ENCODE assay signal across 25 cellular contexts in genomic region chr9:2029666-2030170, GRCh38. TPM values are rescaled to one million over a fixed set of nuclear protein-coding genes. Genes with fewer than 3 reads are reported as not detected.
DNase-seq lines count a peak whose midpoint lies in the region; ATAC-seq and TF ChIP-seq lines count a peak whose summit lies in the region.
"Had no signal": no experiment of that assay in that cellular context is flagged by ENCODE, and none has a peak within 500 bp of the region (broad histone marks: within the 10 kb centered on the region; RNA-seq: fewer than 3 reads in every experiment).

No MANE protein-coding gene starts in this region.

- POLR2A ChIA-PET in CD8-positive, alpha-beta memory T cell (lab: Charles Lee) = no interaction called here

- peak overlapping the region in 2 of 4 donors; percentile 20 to 43 for H3K4me3 Mint-ChIP-seq in CD4-positive, CD25-positive, alpha-beta regulatory T cell
- peak overlapping the region in 3 of 7 donors; percentile 13 to 49 (median 30) for H3K4me3 Mint-ChIP-seq in CD8-positive, alpha-beta memory T cell
- H3K4me3 Mint-ChIP-seq in T-helper 17 cell (no peak overlapping the region), glutamatergic neuron (ENCODE audit: unreplicated experiment) (no peak overlapping the region)
- H3K4me3 Mint-ChIP-seq: activated T-cell treated with anti-CD3 and anti-CD28 coated beads, Interleukin-2, amount 50 U/mL, for 24 hours had no signal

- H3K4me1 ChIP-seq in CD4-positive, CD25-positive, alpha-beta regulatory T cell (ENCODE audit: control insufficient read depth, insufficient read depth, low read length, poor library complexity, severe bottlenecking) = peaks cover 44% of the 10 kb centered on the region
- H3K4me1 ChIP-seq in CD8-positive, alpha-beta memory T cell (ENCODE audit: insufficient read depth, low read length) = peaks cover 51% of the 10 kb centered on the region
- peaks cover 21 to 79% (median 72%) of the 10 kb centered on the region in 6 donors for H3K4me1 ChIP-seq in spleen
- H3K4me1 ChIP-seq: colonic mucosa, foreskin keratinocyte had no signal

- CTCF ChIA-PET in CD8-positive, alpha-beta memory T cell (lab: Charles Lee) = interaction anchor here (0.8 kb wide), 1 partner anchor 12 kb away, joined by 3 read pairs; no protein-coding TSS in a partner anchor

- intact Hi-C loops in spleen (cut with DNase I; ENCODE audit: low total_unique reads) = no loop called here

- H3K4me3 ChIP-seq in CD4-positive, CD25-positive, alpha-beta regulatory T cell (ENCODE audit: low read depth, low read length) = no peak overlapping the region
- H3K4me3 ChIP-seq in CD8-positive, alpha-beta memory T cell (ENCODE audit: low read length) = no peak overlapping the region
- no peak overlapping the region for H3K4me3 ChIP-seq in spleen
- H3K4me3 ChIP-seq: colonic mucosa, thoracic aorta, uterus had no signal

- WGBS in spleen, 5 donors = 79 to 95% (median 81%) methylated on average over 2 of the region's 2 CpGs

- ATAC-seq in CD4-positive, CD25-positive, alpha-beta regulatory T cell (ENCODE audit: low read depth in 2 of 2) = no peak
- ATAC-seq in T-helper 17 cell = no peak
- ATAC-seq: foreskin keratinocyte, left cardiac atrium had no signal

- no peaks in the 10 kb centered on the region for H3K9me3 ChIP-seq in CD4-positive, CD25-positive, alpha-beta regulatory T cell (ENCODE audit: control insufficient read depth in 2 of 2, low read length in 2 of 2)
- H3K9me3 ChIP-seq in CD8-positive, alpha-beta memory T cell (ENCODE audit: low read length) = no peaks in the 10 kb centered on the region
- H3K9me3 ChIP-seq in T-helper 17 cell (ENCODE audit: control insufficient read depth, low read length, poor library complexity, severe bottlenecking) = no peaks in the 10 kb centered on the region
- no peaks in the 10 kb centered on the region for H3K9me3 ChIP-seq in spleen
- H3K9me3 ChIP-seq: colonic mucosa, thoracic aorta, uterus had no signal

- H3K9me3 Mint-ChIP-seq in CD4-positive, CD25-positive, alpha-beta regulatory T cell = no peaks in the 10 kb centered on the region
- no peaks in the 10 kb centered on the region for H3K9me3 Mint-ChIP-seq in CD8-positive, alpha-beta memory T cell
- H3K9me3 Mint-ChIP-seq in glutamatergic neuron (ENCODE audit: unreplicated experiment) = no peaks in the 10 kb centered on the region
- H3K9me3 Mint-ChIP-seq: activated T-cell treated with anti-CD3 and anti-CD28 coated beads, Interleukin-2, amount 50 U/mL, for 24 hours had no signal

- no peak for TF ChIP-seq POLR2A in spleen (IDR thresholded peaks at IDR 0.05)

- no peak overlapping the region for H3K27ac ChIP-seq in CD4-positive, CD25-positive, alpha-beta regulatory T cell (ENCODE audit: insufficient read depth, low read length, poor library complexity, severe bottlenecking)
- no peak overlapping the region for H3K27ac ChIP-seq in CD8-positive, alpha-beta memory T cell (ENCODE audit: low read depth, low read length)
- H3K27ac ChIP-seq in spleen = no peak overlapping the region
- H3K27ac ChIP-seq: colonic mucosa, foreskin keratinocyte, thoracic aorta had no signal

- TF ChIP-seq CTCF in glutamatergic neuron (IDR thresholded peaks at IDR 0.05; ENCODE audit: partially characterized antibody, unreplicated experiment) = no peak
- no peak for TF ChIP-seq CTCF in spleen (IDR thresholded peaks at IDR 0.05 in 8 of 11, conservative IDR thresholded peaks at IDR 0.05 in 3 of 11)

- H3K27ac Mint-ChIP-seq in CD4-positive, CD25-positive, alpha-beta regulatory T cell = peak overlapping the region; percentile 37 to 69 (median 52)
- peak overlapping the region in 5 of 8 donors; percentile 2 to 52 (median 26) for H3K27ac Mint-ChIP-seq in CD8-positive, alpha-beta memory T cell
- H3K27ac Mint-ChIP-seq in T-helper 17 cell (peak overlapping the region; percentile 94), glutamatergic neuron (ENCODE audit: unreplicated experiment) (peak overlapping the region; percentile 3)

- H3K27me3 ChIP-seq in CD4-positive, CD25-positive, alpha-beta regulatory T cell (ENCODE audit: control insufficient read depth, insufficient read depth, low read length) = no peaks in the 10 kb centered on the region
- no peaks in the 10 kb centered on the region for H3K27me3 ChIP-seq in CD8-positive, alpha-beta memory T cell (ENCODE audit: insufficient read depth, low read length, poor library complexity, severe bottlenecking)
- H3K27me3 ChIP-seq in spleen (replicated peaks in 1 of 7) = no peaks in the 10 kb centered on the region
- H3K27me3 ChIP-seq: colonic mucosa, foreskin keratinocyte, uterus had no signal

- DNase-seq in CD4-positive, CD25-positive, alpha-beta regulatory T cell = no peak
- no peak for DNase-seq in CD8-positive, alpha-beta memory T cell
- DNase-seq in T-helper 17 cell = no peak
- no peak for DNase-seq in glutamatergic neuron
- no peak for DNase-seq in HuH-7.5 (ENCODE audit: low spot score)
- no peak for DNase-seq in T-helper 1 cell
- DNase-seq in spleen = no peak
- DNase-seq: activated CD4-positive, alpha-beta T cell treated with anti-CD3 and anti-CD28 coated beads for 4 hours; activated naive CD4-positive, alpha-beta T cell; activated T-cell treated with anti-CD3 and anti-CD28 coated beads, Interleukin-2, amount 50 U/mL, for 24 hours; amygdala; colonic mucosa; effector memory CD4-positive, alpha-beta T cell; EL; foreskin keratinocyte; left cardiac atrium; NCI-H1048; NCI-H187; NCI-H2171; NCI-H524; nucleus accumbens; stimulated activated CD4-positive, alpha-beta T cell treated with anti-CD3 and anti-CD28 coated beads, Interleukin-15, amount 100 ng/mL, for 24 hours; stimulated activated naive CD4-positive, alpha-beta T cell treated with Interleukin-2 at 50 U/mL for 16 hours; uterus had no signal

- H3K27me3 Mint-ChIP-seq in CD4-positive, CD25-positive, alpha-beta regulatory T cell = no peaks in the 10 kb centered on the region
- H3K27me3 Mint-ChIP-seq in CD8-positive, alpha-beta memory T cell = no peaks in the 10 kb centered on the region
- H3K27me3 Mint-ChIP-seq in T-helper 17 cell (no peaks in the 10 kb centered on the region), glutamatergic neuron (ENCODE audit: unreplicated experiment) (no peaks in the 10 kb centered on the region)
- H3K27me3 Mint-ChIP-seq: activated T-cell treated with anti-CD3 and anti-CD28 coated beads, Interleukin-2, amount 50 U/mL, for 24 hours had no signal

- H3K4me1 Mint-ChIP-seq in CD4-positive, CD25-positive, alpha-beta regulatory T cell = peaks cover 52 to 85% (median 72%) of the 10 kb centered on the region in 4 donors
- H3K4me1 Mint-ChIP-seq in CD8-positive, alpha-beta memory T cell = peaks cover 77 to 91% (median 86%) of the 10 kb centered on the region in 3 donors
- H3K4me1 Mint-ChIP-seq in T-helper 17 cell = peaks cover 61% of the 10 kb centered on the region
- H3K4me1 Mint-ChIP-seq in glutamatergic neuron (ENCODE audit: low read depth, unreplicated experiment) = no peaks in the 10 kb centered on the region

- peaks cover 48% of the 10 kb centered on the region for H3K36me3 ChIP-seq in CD4-positive, CD25-positive, alpha-beta regulatory T cell (ENCODE audit: control insufficient read depth, insufficient read depth, low read length)
- H3K36me3 ChIP-seq in CD8-positive, alpha-beta memory T cell (ENCODE audit: insufficient read depth, low read length) = peaks cover 24% of the 10 kb centered on the region
- H3K36me3 ChIP-seq in spleen = peaks cover 4 to 48% (median 21%) of the 10 kb centered on the region in 6 donors
- H3K36me3 ChIP-seq: colonic mucosa, uterus had no signal

- H3K36me3 Mint-ChIP-seq in CD4-positive, CD25-positive, alpha-beta regulatory T cell = peaks cover 50% of the 10 kb centered on the region
- H3K36me3 Mint-ChIP-seq in CD8-positive, alpha-beta memory T cell = peaks cover 8 to 55% (median 23%) of the 10 kb centered on the region in 3 donors
- H3K36me3 Mint-ChIP-seq in T-helper 17 cell (ENCODE audit: low read depth) (peaks cover 21% of the 10 kb centered on the region), glutamatergic neuron (ENCODE audit: unreplicated experiment) (no peaks in the 10 kb centered on the region)

RNA-seq across cellular contexts. Expression of gene SMARCA2, which starts 14.6 kb away (rescaled TPM):
- total RNA-seq in CD4-positive, CD25-positive, alpha-beta regulatory T cell = 298 TPM
- polyA plus RNA-seq in CD4-positive, CD25-positive, alpha-beta regulatory T cell = 10 to 100 TPM; 28.7 to 45.5 (median 34.9) TPM
- total RNA-seq in CD8-positive, alpha-beta memory T cell = 100 to 1,000 TPM; 145 to 156 TPM
- polyA plus RNA-seq in CD8-positive, alpha-beta memory T cell = 56.7 TPM
- 100 to 1,000 TPM; 244 to 296 TPM for total RNA-seq in T-helper 17 cell
- total RNA-seq in glutamatergic neuron (ENCODE audit: unreplicated experiment) = 14.5 TPM
- 100 to 1,000 TPM; 163 to 252 (median 194) TPM for total RNA-seq in spleen
- 10 to 100 TPM; 41.9 to 52.8 (median 49.3) TPM for polyA plus RNA-seq in spleen

Comparison
In these comparisons a context has a peak if more than half of its experiments do, and no peak if none do; other contexts are left out.
1. H3K27ac Mint-ChIP-seq: peak in every context shown above with its lines; median percentile 94 in T-helper 17 cell; 52 in CD4-positive, CD25-positive, alpha-beta regulatory T cell; 26 in CD8-positive, alpha-beta memory T cell; 3 in glutamatergic neuron.